ENCODE assay signal across 7 cellular contexts in genomic region chr9:102223320-102224136, GRCh38.
DNase-seq lines count a peak whose midpoint lies in the region; TF ChIP-seq lines count a peak whose summit lies in the region.
"Not testable (repeated sequence)": the region's sequence is repeated elsewhere in the genome, so short reads cannot be mapped to it uniquely, and the experiment has no call there.

No MANE protein-coding gene starts in this region.

- H3K18ac ChIP-seq in trophoblast cell (ENCODE audit: low read length), result not testable (repeated sequence)

- H3K9me3 Mint-ChIP-seq in mesothelial cell of epicardium, result not testable (repeated sequence)

- not testable (repeated sequence) for H2BK12ac ChIP-seq in trophoblast cell (ENCODE audit: low read length)

- H3K27me3 ChIP-seq in trophoblast cell (ENCODE audit: insufficient read depth, low read length), result not testable (repeated sequence)

- not testable (repeated sequence) for H3K4me3 ChIP-seq in epithelial cell of esophagus (ENCODE audit: low read length)
- peak overlapping the region; percentile 65 for H3K4me3 ChIP-seq in trophoblast cell (ENCODE audit: low read depth, low read length)

- H3K23ac ChIP-seq in trophoblast cell (ENCODE audit: low read length), result not testable (repeated sequence)

- H3K27ac ChIP-seq in trophoblast cell (ENCODE audit: low read depth, low read length), result not testable (repeated sequence)

- H3K4me1 ChIP-seq in ES-I3 (ENCODE audit: insufficient read depth, low read length); trophoblast cell (ENCODE audit: control insufficient read depth in 1 of 2, insufficient read depth in 2 of 2, low read length in 2 of 2): not testable (repeated sequence)

- not testable (repeated sequence) for H3K79me2 ChIP-seq in trophoblast cell (ENCODE audit: control insufficient read depth, insufficient read depth, low read length, poor library complexity)

- H4K12ac ChIP-seq in trophoblast cell (ENCODE audit: low read depth, low read length), result peak overlapping the region; percentile 12

- peak overlapping the region; percentile 94 for H3K27ac Mint-ChIP-seq in mesothelial cell of epicardium

- peak overlapping the region; percentile 93 for H3K4me3 Mint-ChIP-seq in mesothelial cell of epicardium

- peak overlapping the region; percentile 43 for H4K91ac ChIP-seq in trophoblast cell (ENCODE audit: low read depth, low read length)

- H3K27me3 Mint-ChIP-seq in mesothelial cell of epicardium (ENCODE audit: low read depth), result not testable (repeated sequence)

- peak in 2 of 3 experiments; percentile 59 to 77 for DNase-seq in NCI-H1417 (lab: John Stamatoyannopoulos, UW)
- DNase-seq in RPMI8226, result peak; percentile 60
- DNase-seq in epithelial cell of esophagus (ENCODE audit: low read depth), result peak; percentile 1
- peak; percentile 70 for DNase-seq in islet precursor cell
- DNase-seq in mesothelial cell of epicardium (ENCODE audit: low spot score in 2 of 2, unreplicated experiment in 2 of 2), result peak in 1 of 2 experiments; percentile 42
- not testable (repeated sequence) for DNase-seq in trophoblast cell

- not testable (repeated sequence) for H3K14ac ChIP-seq in trophoblast cell (ENCODE audit: low read length)

- not testable (repeated sequence) for H2BK5ac ChIP-seq in trophoblast cell (ENCODE audit: low read depth, low read length, poor library complexity)

- WGBS in trophoblast cell (ENCODE audit: extremely low coverage, insufficient coverage, insufficient read length), result no CpG with 5 or more reads among the region's 27 CpGs

- H3K4me1 Mint-ChIP-seq in mesothelial cell of epicardium, result not testable (repeated sequence)

- H3K4me2 ChIP-seq in trophoblast cell (ENCODE audit: low read length), result peak overlapping the region; percentile 41

- not testable (repeated sequence) for H3K79me1 ChIP-seq in trophoblast cell (ENCODE audit: low read length)

- H2AFZ ChIP-seq in trophoblast cell (ENCODE audit: insufficient read depth, low read length, poor library complexity), result peak overlapping the region; percentile 63

- not testable (repeated sequence) for H3K9me3 ChIP-seq in ES-I3 (ENCODE audit: control insufficient read depth, insufficient read depth, low read length); trophoblast cell (ENCODE audit: insufficient read depth, low read depth, low read length)

- not testable (repeated sequence) for H3K36me3 Mint-ChIP-seq in mesothelial cell of epicardium

- peak overlapping the region; percentile 71 for H3K9ac ChIP-seq in ES-I3 (ENCODE audit: low read depth, low read length)
- H3K9ac ChIP-seq in trophoblast cell (ENCODE audit: low read length), result not testable (repeated sequence)

- not testable (repeated sequence) for TF ChIP-seq CTCF in epithelial cell of esophagus (IDR thresholded peaks at IDR 0.05; ENCODE audit: insufficient read depth, low read depth, low read length, missing control alignments); mesothelial cell of epicardium (IDR thresholded peaks at IDR 0.05; ENCODE audit: unreplicated experiment)

- not testable (repeated sequence) for H3K4ac ChIP-seq in trophoblast cell (ENCODE audit: low read depth, low read length)

- H3K36me3 ChIP-seq in ES-I3 (ENCODE audit: insufficient read depth, low read length); trophoblast cell (ENCODE audit: control insufficient read depth in 1 of 2, insufficient read depth in 2 of 2, low read length in 2 of 2): not testable (repeated sequence)

- H4K8ac ChIP-seq in trophoblast cell (ENCODE audit: low read depth, low read length), result peak overlapping the region; percentile 60

- H2BK120ac ChIP-seq in trophoblast cell (ENCODE audit: insufficient read depth, low read length, poor library complexity), result not testable (repeated sequence)

- not testable (repeated sequence) for H2AK5ac ChIP-seq in trophoblast cell (ENCODE audit: low read length)
